ENCODE assay signal across 8 cellular contexts in the genomic region with DNA sequence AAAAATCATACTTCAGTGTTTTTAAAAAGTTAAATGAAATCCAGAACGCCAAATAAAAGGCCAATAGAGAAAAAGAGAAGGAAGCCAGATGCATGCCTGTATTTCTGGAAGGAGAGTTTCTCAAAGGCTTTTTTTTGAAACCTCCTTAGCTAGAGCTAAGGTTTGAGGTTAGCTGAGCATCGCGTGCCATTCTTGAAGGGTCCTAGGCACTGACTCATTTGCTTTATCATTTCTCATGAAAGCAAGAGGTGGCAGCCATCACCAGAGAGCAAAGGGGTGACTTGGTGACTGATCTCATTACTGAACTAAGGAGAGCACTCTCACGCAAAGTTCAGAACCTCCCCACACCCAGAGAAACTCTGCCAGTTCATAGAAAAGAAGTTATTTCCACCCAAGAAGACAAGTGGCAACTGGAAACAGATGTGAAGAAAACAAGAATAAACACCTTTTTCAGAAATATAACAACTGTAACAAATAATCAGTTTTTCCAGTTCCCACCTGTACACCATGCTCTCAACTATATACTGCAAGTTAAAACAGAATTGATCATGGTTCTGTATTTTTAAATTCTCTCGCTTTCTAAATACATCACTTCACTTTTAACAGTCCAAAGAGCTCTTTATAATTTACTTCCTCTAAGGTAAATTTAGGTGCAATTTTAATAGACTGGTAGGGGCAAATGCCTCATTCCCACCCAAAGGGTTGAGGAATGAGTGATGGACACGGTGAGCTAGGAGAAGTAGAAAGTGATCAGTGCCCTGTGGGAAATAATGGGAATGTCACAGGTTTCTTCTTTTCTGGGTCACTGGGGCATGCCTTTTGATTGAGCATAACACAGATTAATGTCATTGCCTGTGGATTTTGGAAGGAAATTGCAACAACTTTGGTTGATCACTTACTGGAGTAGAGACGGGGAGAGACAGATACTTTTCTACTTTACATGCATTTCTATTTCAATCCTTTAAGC. TPM values are rescaled to one million over a fixed set of nuclear protein-coding genes. Genes with fewer than 3 reads are reported as not detected.
DNase-seq lines count a peak whose midpoint lies in the region; ATAC-seq and TF ChIP-seq lines count a peak whose summit lies in the region.

No MANE protein-coding gene starts in this region.

- WGBS in esophagus muscularis mucosa, result 77% methylated on average over 7 of the region's 7 CpGs
- 61 to 70% methylated on average over 7 of the region's 7 CpGs for WGBS in body of pancreas, 2 donors

- no peaks in the 10 kb centered on the region for H3K36me3 ChIP-seq in esophagus muscularis mucosa
- no peaks in the 10 kb centered on the region for H3K36me3 ChIP-seq in body of pancreas (replicated peaks in 1 of 2; ENCODE audit: insufficient read depth in 1 of 2, low read depth in 2 of 2)

- TF ChIP-seq POLR2A in esophagus muscularis mucosa (IDR thresholded peaks at IDR 0.05; ENCODE audit: low read depth), result no peak
- no peak for TF ChIP-seq POLR2A in body of pancreas (IDR thresholded peaks at IDR 0.05)

- H3K27me3 ChIP-seq in esophagus muscularis mucosa, result no peaks in the 10 kb centered on the region
- H3K27me3 ChIP-seq in foreskin keratinocyte, result peaks cover 10% of the 10 kb centered on the region
- no peaks in the 10 kb centered on the region for H3K27me3 ChIP-seq in body of pancreas

- DNase-seq in SKM-1 treated with dmso at 0.1 percent for 144 hours (lab: John Stamatoyannopoulos, UW; ENCODE audit: unreplicated experiment) (peak; percentile 28), SKM-1 (lab: John Stamatoyannopoulos, UW; ENCODE audit: unreplicated experiment) (no peak), activated T-cell treated with anti-CD3 and anti-CD28 coated beads for 24 hours (ENCODE audit: low read depth) (peak; percentile 68), esophagus muscularis mucosa (ENCODE audit: extremely low spot score) (no peak), foreskin keratinocyte (no peak), body of pancreas (no peak)
- DNase-seq in stimulated activated CD4-positive, alpha-beta T cell treated with anti-CD3 and anti-CD28 coated beads, Interleukin-1b, Interleukin-23, amount 100 ng/mL, for 48 hours, result peak; percentile 88

- no peak overlapping the region for H3K27ac ChIP-seq in esophagus muscularis mucosa (replicated peaks in 1 of 4)
- no peak overlapping the region for H3K27ac ChIP-seq in foreskin keratinocyte
- H3K27ac ChIP-seq in body of pancreas, result no peak overlapping the region

- TF ChIP-seq CTCF in esophagus muscularis mucosa (IDR thresholded peaks at IDR 0.05) (no peak), foreskin keratinocyte (conservative IDR thresholded peaks at IDR 0.05) (no peak), body of pancreas (IDR thresholded peaks at IDR 0.05) (no peak)

- TF ChIP-seq EP300 in esophagus muscularis mucosa (IDR thresholded peaks at IDR 0.05), result no peak

- ATAC-seq in HG03460 (IDR thresholded peaks at IDR 0.05; ENCODE audit: unreplicated experiment) (peak; percentile 79), foreskin keratinocyte (no peak), body of pancreas (no peak)

- no peaks in the 10 kb centered on the region for H3K9me3 ChIP-seq in esophagus muscularis mucosa
- no peaks in the 10 kb centered on the region for H3K9me3 ChIP-seq in body of pancreas

- intact Hi-C loops in esophagus muscularis mucosa (cut with DNase I), result no loop called here
- intact Hi-C loops in body of pancreas (cut with DNase I), result no loop called here

- H3K4me3 ChIP-seq in esophagus muscularis mucosa (no peak overlapping the region), body of pancreas (no peak overlapping the region)

- H3K4me1 ChIP-seq in esophagus muscularis mucosa (no peaks in the 10 kb centered on the region), foreskin keratinocyte (no peaks in the 10 kb centered on the region), body of pancreas (no peaks in the 10 kb centered on the region)

RNA-seq across cellular contexts. Expression of gene GPR15, which starts 24.7 kb away (rescaled TPM):
- total RNA-seq in esophagus muscularis mucosa (under 1 TPM in 1 of 4 donors, not detected in 3; 0.32 TPM), foreskin keratinocyte (not detected in 2 replicates), body of pancreas (not detected)
- polyA plus RNA-seq in foreskin keratinocyte, result not detected in 2 replicates

RNA-seq across cellular contexts. Expression of gene CLDND1, which starts 33.7 kb away (rescaled TPM):
- 100 to 1,000 TPM in 3 of 4 donors, 10 to 100 TPM in 1; 84.6 to 191 (median 139) TPM for total RNA-seq in esophagus muscularis mucosa
- total RNA-seq in foreskin keratinocyte, result 52.2 and 55.4 TPM in 2 replicates
- 31.3 and 40.3 TPM in 2 replicates for polyA plus RNA-seq in foreskin keratinocyte
- 10 to 100 TPM; 38.1 to 65.6 TPM for total RNA-seq in body of pancreas

RNA-seq across cellular contexts. Expression of gene CPOX, which starts 37.0 kb away (rescaled TPM):
- 10 to 100 TPM in 3 of 4 donors, 1 to 10 TPM in 1; 7.6 to 21.4 (median 14.7) TPM for total RNA-seq in esophagus muscularis mucosa
- total RNA-seq in foreskin keratinocyte, result 23.3 and 26.9 TPM in 2 replicates
- polyA plus RNA-seq in foreskin keratinocyte, result 13.1 and 16.1 TPM in 2 replicates
- 10 to 100 TPM; 14.8 to 25.4 TPM for total RNA-seq in body of pancreas

RNA-seq across cellular contexts. Expression of gene OR5K2, which starts 59.0 kb away (rescaled TPM):
- total RNA-seq in esophagus muscularis mucosa, result not detected
- total RNA-seq in foreskin keratinocyte, result not detected in 2 replicates
- not detected in 2 replicates for polyA plus RNA-seq in foreskin keratinocyte
- total RNA-seq in body of pancreas, result not detected

Comparison
In these comparisons a context has a peak if more than half of its experiments do, and no peak if none do; other contexts are left out.
1. DNase-seq: peak in SKM-1 treated with dmso at 0.1 percent for 144 hours (single experiment), activated T-cell treated with anti-CD3 and anti-CD28 coated beads for 24 hours (single experiment) and stimulated activated CD4-positive, alpha-beta T cell treated with anti-CD3 and anti-CD28 coated beads, Interleukin-1b, Interleukin-23, amount 100 ng/mL, for 48 hours (single experiment); none in SKM-1 (single experiment), esophagus muscularis mucosa (single experiment), foreskin keratinocyte (0 of 2) and body of pancreas (0 of 4).